Comparison of ENCODE assay signal across 1 cellular context in the genomic region with DNA sequence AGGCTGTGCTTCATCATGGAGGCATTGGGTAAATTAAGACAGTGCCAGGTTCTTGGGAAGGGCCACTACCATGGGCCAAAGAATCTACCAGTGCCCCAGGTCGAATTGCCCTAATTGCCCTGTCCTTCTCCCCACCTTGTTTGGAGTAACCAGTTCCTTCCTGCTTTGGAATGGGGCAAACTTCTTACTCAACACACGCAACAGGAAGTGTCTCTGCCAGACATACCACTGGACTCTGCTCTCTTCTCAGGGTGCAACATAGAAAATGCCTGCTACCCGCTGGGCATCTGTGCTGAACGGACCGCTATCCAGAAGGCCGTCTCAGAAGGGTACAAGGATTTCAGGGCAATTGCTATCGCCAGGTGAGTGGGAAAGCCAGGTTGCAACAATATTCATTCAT.
TF ChIP-seq lines count a peak whose summit lies in the region.

No MANE protein-coding gene starts in this region.

TF ChIP-seq in H1, 55 proteins besides CTCF, POLR2A, EP300 and RAD21:
- no peak for TF ChIP-seq SP4 (IDR thresholded peaks at IDR 0.05; ENCODE audit: low read length)
- TF ChIP-seq ASH2L (IDR thresholded peaks at IDR 0.05; ENCODE audit: low read length): no peak
- no peak for TF ChIP-seq CBX8 (IDR thresholded peaks at IDR 0.05; ENCODE audit: borderline replicate concordance, low read depth, low read length)
- no peak for TF ChIP-seq TAF1 (IDR thresholded peaks at IDR 0.05; ENCODE audit: low read depth, low read length)
